In genomic region chr3:192629429-192629828, GRCh38 we compare ENCODE assay signal across 29 cellular contexts.
"Had no signal": no experiment of that assay in that cellular context is flagged by ENCODE, and none has a peak within 500 bp of the region (broad histone marks: within the 10 kb centered on the region; RNA-seq: fewer than 3 reads in every experiment).

No MANE protein-coding gene starts in this region.

- H3K9me3 ChIP-seq: adrenal gland, body of pancreas, breast epithelium had no signal

- H3K4me3 ChIP-seq: adrenal gland, body of pancreas, breast epithelium had no signal

- H3K4me1 ChIP-seq: adrenal gland, body of pancreas, breast epithelium had no signal

- H3K27me3 ChIP-seq: adrenal gland, body of pancreas, brain microvascular endothelial cell, breast epithelium had no signal

- H3K27ac ChIP-seq: adrenal gland, body of pancreas, brain microvascular endothelial cell, breast epithelium, WERI-Rb-1 had no signal

- H3K36me3 ChIP-seq: adrenal gland, brain microvascular endothelial cell, breast epithelium, WERI-Rb-1 had no signal

- DNase-seq: activated CD4-positive, alpha-beta memory T cell treated with anti-CD3 and anti-CD28 coated beads, Interleukin-2, amount 10 ng/mL, durations not matched to agents 7 days and 5 days; activated CD4-positive, alpha-beta T cell treated with anti-CD3 and anti-CD28 coated beads for 1 hour; activated CD4-positive, alpha-beta T cell treated with anti-CD3 and anti-CD28 coated beads for 36 hours; activated CD4-positive, alpha-beta T cell treated with anti-CD3 and anti-CD28 coated beads for 48 hours; activated CD4-positive, alpha-beta T cell treated with anti-CD3 and anti-CD28 coated beads, Interleukin-2, amount 10 ng/mL, durations not matched to agents 7 days and 5 days; activated CD4-positive, alpha-beta T cell treated with anti-CD3 and anti-CD28 coated beads, Interleukin-2, amount 50 U/mL, for 48 hours; activated CD4-positive, CD25-positive, alpha-beta regulatory T cell; activated CD8-positive, alpha-beta memory T cell treated with anti-CD3 and anti-CD28 coated beads for 24 hours; activated CD8-positive, alpha-beta memory T cell treated with anti-CD3 and anti-CD28 coated beads, Interleukin-2, amount 10 ng/mL, durations not matched to agents 7 days and 5 days; activated CD8-positive, alpha-beta memory T cell treated with anti-CD3 and anti-CD28 coated beads, Interleukin-2, amount 50 U/mL, for 48 hours; activated CD8-positive, alpha-beta T cell treated with anti-CD3 and anti-CD28 coated beads, Interleukin-2, amount 10 ng/mL, durations not matched to agents 7 days and 5 days; activated effector memory CD4-positive, alpha-beta T cell treated with Interleukin-2 at 50 U/mL for 16 hours; activated gamma-delta T cell; activated naive CD4-positive, alpha-beta T cell treated with anti-CD3 and anti-CD28 coated beads, Interleukin-2, amount 50 U/mL, for 16 hours; activated naive CD4-positive, alpha-beta T cell treated with Interleukin-2 at 50 U/mL for 16 hours; activated naive CD8-positive, alpha-beta T cell treated with anti-CD3 and anti-CD28 coated beads for 36 hours; activated T-cell treated with anti-CD3 and anti-CD28 coated beads, Interleukin-2, amount 50 U/mL, for 24 hours; activated T-cell treated with anti-CD3 and anti-CD28 coated beads, Interleukin-2, amount 50 U/mL, for 48 hours; adrenal gland; amniotic stem cell; aorta; body of pancreas; brain microvascular endothelial cell; caudate nucleus; cerebellar nuclear complex; T-helper 2 cell; T-helper 9 cell; WERI-Rb-1 had no signal
